In the genomic region with DNA sequence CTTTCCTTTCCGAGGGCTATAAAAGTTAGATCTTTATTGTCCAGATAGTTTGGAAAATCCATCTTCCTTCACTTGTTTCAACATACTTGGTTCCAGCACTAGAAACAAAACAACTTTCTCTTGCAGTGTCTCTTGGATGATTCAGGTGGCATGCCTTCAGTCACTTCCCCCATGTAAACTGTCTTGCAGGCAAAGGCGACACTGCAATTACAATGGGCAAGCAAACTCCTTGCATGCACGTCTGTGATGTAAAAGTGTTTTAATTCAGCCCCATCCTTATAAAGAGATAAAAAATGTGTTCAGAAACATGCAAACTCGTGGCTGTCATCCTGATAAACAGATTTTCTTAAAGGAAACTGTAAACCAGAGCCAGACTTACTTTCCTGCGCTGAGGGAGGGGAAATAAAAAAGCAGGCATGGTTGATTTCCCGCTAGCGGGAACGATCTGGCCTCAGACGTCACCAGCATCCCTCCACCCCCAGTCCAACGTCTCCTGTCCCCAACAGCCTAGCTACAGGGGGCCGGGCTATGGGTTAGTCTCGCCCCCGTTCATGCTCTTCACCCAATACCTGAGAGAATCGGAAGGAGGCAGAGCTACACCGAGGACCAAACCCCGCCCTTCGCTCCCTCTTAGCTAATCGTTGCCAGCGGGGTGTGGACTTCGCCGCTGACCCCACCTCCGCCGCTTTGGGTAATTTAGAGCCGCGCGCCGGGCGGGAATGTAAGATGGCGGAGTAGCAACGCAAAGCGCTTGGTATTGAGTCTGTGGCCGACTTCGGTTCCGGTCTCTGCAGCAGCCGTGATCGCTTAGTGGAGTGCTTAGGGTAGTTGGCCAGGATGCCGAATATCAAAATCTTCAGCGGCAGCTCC, we compare ENCODE assay signal across 8 cellular contexts. TPM values are rescaled to one million over a fixed set of nuclear protein-coding genes. Genes with fewer than 3 reads are reported as not detected.
DNase-seq lines count a peak whose midpoint lies in the region; ATAC-seq, FAIRE-seq and TF ChIP-seq lines count a peak whose summit lies in the region.

A gene (plus strand): TSS at position 719 of the 870 bp plus-strand sequence. CDS start 119 bp downstream, at position 838.

- TF ChIP-seq CTCF in astrocyte (IDR thresholded peaks at IDR 0.05; ENCODE audit: insufficient read depth, low read depth, low read length) = no peak

- peak; percentile 93 for FAIRE-seq in astrocyte (lab: Jason Lieb, UNC)

- peak within 1 kb of the TSS; percentile 92 for H3K4me3 ChIP-seq in astrocyte (ENCODE audit: insufficient read depth, low read depth, low read length)

- peaks cover 20% of the 10 kb centered on the region for H4K20me1 ChIP-seq in astrocyte (ENCODE audit: insufficient read depth, low read length)

- no peaks in the 10 kb centered on the region for H3K9me3 Mint-ChIP-seq in astrocyte (ENCODE audit: unreplicated experiment)

- no peaks in the 10 kb centered on the region for H3K27me3 Mint-ChIP-seq in astrocyte (ENCODE audit: low read depth, unreplicated experiment)

- peak within 1 kb of the TSS; percentile 73 for H3K27ac Mint-ChIP-seq in astrocyte (ENCODE audit: unreplicated experiment)

- peak within 1 kb of the TSS; percentile 91 for H3K4me2 ChIP-seq in astrocyte (ENCODE audit: low read length)

- peak; percentile 99 for ATAC-seq in GM18505 (IDR thresholded peaks at IDR 0.05; ENCODE audit: unreplicated experiment)
- peak; percentile 100 for ATAC-seq in HG02973 (IDR thresholded peaks at IDR 0.05; ENCODE audit: unreplicated experiment)

- H3K79me2 ChIP-seq in astrocyte (ENCODE audit: insufficient read depth, low read length) = peaks cover 47% of the 10 kb centered on the region

- H3K27ac ChIP-seq in astrocyte (ENCODE audit: low read depth, low read length) = peak within 1 kb of the TSS; percentile 90

- H3K9ac ChIP-seq in astrocyte (ENCODE audit: low read length) = peak within 1 kb of the TSS; percentile 96

- H3K36me3 Mint-ChIP-seq in astrocyte (ENCODE audit: low read depth, unreplicated experiment) = peaks cover 3% of the 10 kb centered on the region

- DNase-seq in NCI-H2029 (lab: John Stamatoyannopoulos, UW) = peak; percentile 92
- DNase-seq in T-helper 22 cell (ENCODE audit: low read depth) = peak; percentile 83
- DNase-seq in astrocyte (ENCODE audit: low read depth) = peak; percentile 93
- peak; percentile 85 for DNase-seq in hepatic stellate cell (ENCODE audit: low spot score)
- peak; percentile 92 for DNase-seq in renal cortical epithelial cell (ENCODE audit: low read depth)
- DNase-seq in cortex of kidney (lab: John Stamatoyannopoulos, UW) = no peak

- no peaks in the 10 kb centered on the region for H3K27me3 ChIP-seq in astrocyte (ENCODE audit: insufficient read depth, low read length)

- no peaks in the 10 kb centered on the region for H3K9me3 ChIP-seq in astrocyte (ENCODE audit: insufficient read depth, low read depth, low read length)

- TF ChIP-seq POLR2A in GM18505 (IDR thresholded peaks at IDR 0.05; ENCODE audit: borderline replicate concordance, extremely low read depth, insufficient read depth, insufficient read length) = peak; percentile 64

- peak within 1 kb of the TSS; percentile 73 for H2AFZ ChIP-seq in astrocyte (ENCODE audit: low read depth, low read length)

- H3K4me1 ChIP-seq in astrocyte (ENCODE audit: insufficient read depth, low read length) = no peaks in the 10 kb centered on the region

- peaks cover 4% of the 10 kb centered on the region for H3K4me1 Mint-ChIP-seq in astrocyte (ENCODE audit: low read depth, unreplicated experiment)

- no peaks in the 10 kb centered on the region for H3K36me3 ChIP-seq in astrocyte (ENCODE audit: insufficient read depth, low read length)

- H3K4me3 Mint-ChIP-seq in astrocyte (ENCODE audit: unreplicated experiment) = peak within 1 kb of the TSS; percentile 95

RNA-seq across cellular contexts. Expression of the gene that starts here (rescaled TPM):
- total RNA-seq in astrocyte (155 and 161 TPM in 2 replicates), renal cortical epithelial cell (74.9 and 89.8 TPM in 2 replicates)
